ENCODE assay signal across 8 cellular contexts in the genomic region with DNA sequence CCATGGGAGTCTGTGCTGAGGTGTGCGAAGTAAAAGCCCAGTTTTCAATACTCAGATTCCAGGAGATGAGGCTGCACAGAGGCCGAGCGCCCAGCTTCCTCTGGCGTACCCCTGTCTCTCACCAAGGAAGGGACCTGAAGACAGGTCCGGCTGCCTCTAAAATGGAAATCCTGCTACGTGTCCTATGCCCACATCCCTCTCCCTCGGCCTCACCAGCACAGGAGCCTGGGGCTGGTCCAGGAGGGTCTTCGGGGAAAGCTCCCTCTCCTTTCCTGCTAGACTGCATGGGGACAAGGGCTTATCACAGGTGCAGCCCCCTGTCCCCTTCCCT. TPM values are rescaled to one million over a fixed set of nuclear protein-coding genes. Genes with fewer than 3 reads are reported as not detected.
DNase-seq lines count a peak whose midpoint lies in the region; ATAC-seq, FAIRE-seq and TF ChIP-seq lines count a peak whose summit lies in the region.

No MANE protein-coding gene starts in this region.

- DNase-seq in heart right ventricle (no peak), Right ventricle myocardium inferior (ENCODE audit: missing footprints) (no peak), lung (ENCODE audit: low spot score) (no peak), vagina (ENCODE audit: extremely low spot score in 2 of 2) (no peak), urothelium cell line (ENCODE audit: low spot score) (no peak), GM19239 (ENCODE audit: insufficient read length, low spot score) (no peak)

- H3K27me3 ChIP-seq in heart right ventricle (no peaks in the 10 kb centered on the region), lung (ENCODE audit: control insufficient read depth, insufficient read depth) (no peaks in the 10 kb centered on the region), vagina (no peaks in the 10 kb centered on the region)

- H3K9me3 ChIP-seq in heart right ventricle: no peaks in the 10 kb centered on the region
- no peaks in the 10 kb centered on the region for H3K9me3 ChIP-seq in lung (ENCODE audit: control insufficient read depth in 2 of 2, insufficient read depth in 1 of 2, low read length in 1 of 2)
- H3K9me3 ChIP-seq in vagina: no peaks in the 10 kb centered on the region

- H3K36me3 ChIP-seq in heart right ventricle (peaks cover 0 to 27% (median 10%) of the 10 kb centered on the region in 9 donors), lung (ENCODE audit: control insufficient read depth in 2 of 2, insufficient read depth in 2 of 2, low read length in 2 of 2) (peaks cover 0 to 14% of the 10 kb centered on the region in 2 donors), vagina (peaks cover 0 to 11% of the 10 kb centered on the region in 2 donors)

- H3K4me3 ChIP-seq in heart right ventricle (peak overlapping the region; percentile 82 to 99 (median 94)), lung (peak overlapping the region; percentile 92), vagina (peak overlapping the region; percentile 86 to 87)

- H3K27ac ChIP-seq in heart right ventricle: peak overlapping the region in 9 of 10 donors; percentile 76 to 96 (median 88)
- H3K27ac ChIP-seq in angular gyrus (ENCODE audit: low read depth, low read length): peak overlapping the region; percentile 75
- H3K27ac ChIP-seq in lung (ENCODE audit: low read depth in 1 of 2, low read length in 1 of 2): peak overlapping the region; percentile 75 to 96
- peak overlapping the region; percentile 94 for H3K27ac ChIP-seq in vagina

- WGBS in heart right ventricle, 2 donors: 3% methylated on average over 8 of the region's 8 CpGs
- 1 to 4% methylated on average over 8 of the region's 8 CpGs for WGBS in lung, 2 donors

- no peak for ATAC-seq in heart right ventricle
- ATAC-seq in Right ventricle myocardium inferior: no peak
- ATAC-seq in lung (ENCODE audit: insufficient read depth, low FRiP score): no peak
- ATAC-seq in HG03045 (IDR thresholded peaks at IDR 0.05; ENCODE audit: unreplicated experiment): no peak

- TF ChIP-seq CTCF in heart right ventricle (IDR thresholded peaks at IDR 0.05): no peak
- TF ChIP-seq CTCF in lung (IDR thresholded peaks at IDR 0.05; ENCODE audit: control extremely low read depth, extremely low read depth): no peak
- TF ChIP-seq CTCF in vagina (IDR thresholded peaks at IDR 0.05): no peak

- intact Hi-C loops in heart right ventricle (cut with DNase I): no loop called here
- intact Hi-C loops in Right ventricle myocardium inferior (cut with DNase I): loop anchor here (2.0 kb wide), 2 partner anchors 26 to 32 kb away; a partner anchor contains a TSS
- intact Hi-C loops in vagina (cut with DNase I): no loop called here

- FAIRE-seq in urothelium cell line (lab: Jason Lieb, UNC) (no peak), GM19239 (lab: Jason Lieb, UNC) (no peak)

- TF ChIP-seq POLR2A in vagina (IDR thresholded peaks at IDR 0.05): no peak

- peaks cover 12 to 42% (median 31%) of the 10 kb centered on the region in 9 donors for H3K4me1 ChIP-seq in heart right ventricle
- no peaks in the 10 kb centered on the region for H3K4me1 ChIP-seq in lung (ENCODE audit: control insufficient read depth in 2 of 2, insufficient read depth in 2 of 2, low read length in 2 of 2)
- peaks cover 33% of the 10 kb centered on the region for H3K4me1 ChIP-seq in vagina

RNA-seq across cellular contexts. Expression of a gene that starts 0.4 kb away (rescaled TPM):
- 10 to 100 TPM; 38.0 to 65.2 (median 46.3) TPM for total RNA-seq in heart right ventricle
- 100 to 1,000 TPM; 113 to 174 TPM for polyA plus RNA-seq in heart right ventricle
- 57.0 TPM for total RNA-seq in Right ventricle myocardium inferior
- total RNA-seq in lung: 10 to 100 TPM; 44.4 to 60.0 TPM
- 100 to 1,000 TPM in 1 of 2 donors, 10 to 100 TPM in 1; 86.6 to 137 TPM for polyA plus RNA-seq in lung
- total RNA-seq in vagina: 73.7 TPM

RNA-seq across cellular contexts. Expression of a gene that starts 5.6 kb away (rescaled TPM):
- total RNA-seq in heart right ventricle: 10 to 100 TPM in 1 of 10 donors, 1 to 10 TPM in 9; 5.6 to 10.6 (median 6.3) TPM
- 10 to 100 TPM; 11.3 to 15.7 TPM for polyA plus RNA-seq in heart right ventricle
- 6.0 TPM for total RNA-seq in Right ventricle myocardium inferior
- total RNA-seq in lung: 10 to 100 TPM in 1 of 2 donors, 1 to 10 TPM in 1; 9.1 to 16.3 TPM
- polyA plus RNA-seq in lung: 10 to 100 TPM; 13.7 to 19.9 TPM
- total RNA-seq in vagina: 14.7 TPM

RNA-seq across cellular contexts. Expression of a gene that starts 26.2 kb away (rescaled TPM):
- total RNA-seq in heart right ventricle (100 to 1,000 TPM; 262 to 372 (median 338) TPM), Right ventricle myocardium inferior (281 TPM), lung (100 to 1,000 TPM; 226 to 500 TPM), vagina (295 TPM)
- polyA plus RNA-seq in heart right ventricle (100 to 1,000 TPM; 204 to 498 TPM), lung (100 to 1,000 TPM; 379 to 713 TPM)

RNA-seq across cellular contexts. Expression of a gene that starts 31.4 kb away (rescaled TPM):
- total RNA-seq in heart right ventricle (100 to 1,000 TPM; 121 to 207 (median 159) TPM), Right ventricle myocardium inferior (162 TPM), lung (100 to 1,000 TPM; 158 to 256 TPM), vagina (299 TPM)
- polyA plus RNA-seq in heart right ventricle (100 to 1,000 TPM; 275 to 474 TPM), lung (100 to 1,000 TPM; 358 to 476 TPM)

RNA-seq across cellular contexts. Expression of a gene that starts 41.0 kb away (rescaled TPM):
- 1 to 10 TPM in 7 of 10 donors, under 1 TPM in 3; 0.61 to 1.5 (median 1.2) TPM for total RNA-seq in heart right ventricle
- polyA plus RNA-seq in heart right ventricle: 1 to 10 TPM; 1.0 to 1.4 TPM
- total RNA-seq in Right ventricle myocardium inferior: 1.6 TPM
- total RNA-seq in lung: 1 to 10 TPM; 1.8 to 6.7 TPM
- 1 to 10 TPM; 1.5 to 3.4 TPM for polyA plus RNA-seq in lung
- total RNA-seq in vagina: 4.4 TPM
